8 cellular contexts compared by ENCODE assay signal in genomic region chr2:172734711-172735645, GRCh38. TPM values are rescaled to one million over a fixed set of nuclear protein-coding genes. Genes with fewer than 3 reads are reported as not detected.
DNase-seq lines count a peak whose midpoint lies in the region; ATAC-seq, FAIRE-seq and TF ChIP-seq lines count a peak whose summit lies in the region.

No MANE protein-coding gene starts in this region.

- POLR2A ChIA-PET in A549 (lab: Yijun Ruan, JAX) = no interaction called here
- POLR2A ChIA-PET in MCF 10A (lab: Yijun Ruan, JAX) = interaction anchor here (1.5 kb wide), 1 partner anchor 13 kb away, joined by 4 read pairs; no protein-coding TSS in a partner anchor

- TF ChIP-seq EP300 in A549 (IDR thresholded peaks at IDR 0.05) = no peak

- no peak for TF ChIP-seq POLR2A in A549 (IDR thresholded peaks at IDR 0.05; ENCODE audit: low read length)

- no TSS peak for BruUV-seq in MCF 10A (replicated peaks; lab: Mats Ljungman, UMichigan)

- H3K27me3 Mint-ChIP-seq in MCF 10A (ENCODE audit: insufficient read depth, unreplicated experiment) = peaks cover 26% of the 10 kb centered on the region
- H3K27me3 Mint-ChIP-seq in mesothelial cell of epicardium (ENCODE audit: low read depth) = peaks cover 33% of the 10 kb centered on the region

- no peaks in the 10 kb centered on the region for H3K4me1 Mint-ChIP-seq in MCF 10A (ENCODE audit: insufficient read depth, unreplicated experiment)
- peaks cover 13% of the 10 kb centered on the region for H3K4me1 Mint-ChIP-seq in mesothelial cell of epicardium

- H3K36me3 Mint-ChIP-seq in MCF 10A (ENCODE audit: insufficient read depth, unreplicated experiment) = no peaks in the 10 kb centered on the region
- H3K36me3 Mint-ChIP-seq in mesothelial cell of epicardium = no peaks in the 10 kb centered on the region

- H3K27ac Mint-ChIP-seq in MCF 10A (ENCODE audit: low read depth, unreplicated experiment) (no peak overlapping the region), mesothelial cell of epicardium (peak overlapping the region; percentile 78)

- H3K4me3 Mint-ChIP-seq in MCF 10A (ENCODE audit: unreplicated experiment) (peak overlapping the region; percentile 44), mesothelial cell of epicardium (peak overlapping the region; percentile 63)

- DNase-seq in A549 (ENCODE audit: low read depth in 1 of 2, low spot score in 1 of 2) (peak in 1 of 2 experiments; percentile 20), HL-60 (ENCODE audit: low read depth in 1 of 2, low spot score in 1 of 2) (no peak), MCF 10A (ENCODE audit: unreplicated experiment) (no peak), mesothelial cell of epicardium (ENCODE audit: low spot score in 2 of 2, unreplicated experiment in 2 of 2) (no peak), ecto neural progenitor cell (ENCODE audit: low spot score) (no peak), amygdala (lab: John Stamatoyannopoulos, UW) (no peak)
- no peak for DNase-seq in stimulated activated naive CD4-positive, alpha-beta T cell (lab: John Stamatoyannopoulos, UW)

- H3K9me3 ChIP-seq in A549 = no peaks in the 10 kb centered on the region

- WGBS in A549 (ENCODE audit: missing lambda C conversion rate) = 55% methylated on average over 16 of the region's 30 CpGs

- no peaks in the 10 kb centered on the region for H3K4me1 ChIP-seq in A549

- TF ChIP-seq RAD21 in A549 (conservative IDR thresholded peaks at IDR 0.05 in 1 of 2, IDR thresholded peaks at IDR 0.05 in 1 of 2) = no peak

- CTCF ChIA-PET in A549 (lab: Yijun Ruan, JAX) = no interaction called here
- CTCF ChIA-PET in MCF 10A (lab: Yijun Ruan, JAX) = no interaction called here

- H3K9me3 Mint-ChIP-seq in MCF 10A (ENCODE audit: unreplicated experiment) (no peaks in the 10 kb centered on the region), mesothelial cell of epicardium (no peaks in the 10 kb centered on the region)

- ATAC-seq in A549 (peak in 1 of 2 experiments; percentile 23; a peak in 3 of 6 replicates), HG02798 (IDR thresholded peaks at IDR 0.05; ENCODE audit: poor library complexity, unreplicated experiment) (no peak)

- H3K27ac ChIP-seq in A549 (peak overlapping the region; percentile 64 to 85), HL-60 (replicated peaks) (no peak overlapping the region)

- no peak for FAIRE-seq in A549 (lab: Jason Lieb, UNC)

- peaks cover 34% of the 10 kb centered on the region for H3K27me3 ChIP-seq in HL-60 (ENCODE audit: insufficient read depth, poor library complexity, severe bottlenecking)

- intact Hi-C loops in MCF 10A (cut with micrococcal nuclease) = no loop called here

- H3K4me2 ChIP-seq in A549 = peak overlapping the region; percentile 94

- TF ChIP-seq CTCF in A549 (IDR thresholded peaks at IDR 0.05) (no peak), HL-60 (IDR thresholded peaks at IDR 0.05; ENCODE audit: insufficient read depth, low read length) (no peak), MCF 10A (IDR thresholded peaks at IDR 0.05; ENCODE audit: unreplicated experiment) (no peak), mesothelial cell of epicardium (IDR thresholded peaks at IDR 0.05; ENCODE audit: unreplicated experiment) (no peak)

- H3K4me3 ChIP-seq in A549 = peak overlapping the region; percentile 80
- peak overlapping the region; percentile 44 for H3K4me3 ChIP-seq in HL-60 (replicated peaks; ENCODE audit: insufficient read depth, low read length)

TF ChIP-seq in A549, 52 proteins besides CTCF, POLR2A, EP300 and RAD21:
- no peak for TF ChIP-seq POLR2AphosphoS2 (conservative IDR thresholded peaks at IDR 0.05; ENCODE audit: low read length)
- no peak for TF ChIP-seq HOXB5 (CRISPR knock-in tag; IDR thresholded peaks at IDR 0.05)

RNA-seq across cellular contexts. Expression of gene RAPGEF4, which starts 0.7 kb away (rescaled TPM):
- polyA plus RNA-seq in A549 (2011; rRNA removed) = 0.73 and 1.1 TPM in 2 replicates
- 0.11 and 0.13 TPM in 2 replicates for polyA plus RNA-seq in A549 (2012; cell fraction: cytosol; rRNA removed)
- 0.05 and 0.29 TPM in 2 replicates for polyA plus RNA-seq in A549 (2012; cell fraction: nucleus; rRNA removed)
- polyA plus RNA-seq in A549 (2017; fragmentation: RNase III; extraction: RNeasy Plus Mini Kit Qiagen cat#74134 plus additional on column Dnase treatment) = 0.08 to 0.29 TPM (median 0.18 TPM) in 3 replicates
- polyA minus RNA-seq in A549 (2011; rRNA and poly(A)+ RNA removed) = 1.1 and 2.6 TPM in 2 replicates
- 0.42 TPM in 1 of 2 replicates, not detected in the other for total RNA-seq in MCF 10A (2022)
- 18.0 to 24.7 TPM (median 24.5 TPM) in 3 replicates for total RNA-seq in mesothelial cell of epicardium

Comparison
In these comparisons a context has a peak if more than half of its experiments do, and no peak if none do; other contexts are left out.
1. RNA of gene RAPGEF4, which starts 0.7 kb away (total RNA-seq): 18.0 to 24.7 TPM in mesothelial cell of epicardium; 0.42 TPM in MCF 10A; every median in the first group is over 10 times any median in the second.